29 cellular contexts compared by ENCODE assay signal in the genomic region with DNA sequence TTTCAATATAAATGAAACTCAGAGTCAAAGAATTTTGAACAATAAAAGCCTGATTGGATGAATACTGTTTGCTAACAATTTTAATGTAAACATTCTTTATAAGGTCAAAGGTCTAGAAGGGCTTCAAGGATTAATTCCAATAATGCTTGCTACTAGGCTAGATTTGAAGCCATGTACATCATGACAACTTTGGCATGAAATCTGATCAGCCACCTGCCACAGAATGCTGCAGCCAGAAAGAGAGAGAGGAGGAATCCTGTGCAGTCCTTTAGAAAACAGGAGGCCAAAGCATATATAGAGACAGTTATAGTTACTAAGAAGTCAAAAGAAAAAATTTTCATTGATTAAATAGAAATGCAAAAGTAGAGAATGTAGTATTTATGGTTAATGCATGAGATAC. TPM values are rescaled to one million over a fixed set of nuclear protein-coding genes. Genes with fewer than 3 reads are reported as not detected.
"Had no signal": no experiment of that assay in that cellular context is flagged by ENCODE, and none has a peak within 500 bp of the region (broad histone marks: within the 10 kb centered on the region; RNA-seq: fewer than 3 reads in every experiment).

No MANE protein-coding gene starts in this region.

- ATAC-seq: activated CD8-positive, alpha-beta memory T cell treated with anti-CD3 and anti-CD28 coated beads, Interleukin-2, amount 10 ng/mL, durations not matched to agents 7 days and 5 days; Panc1 had no signal

- DNase-seq: activated CD4-positive, alpha-beta memory T cell treated with anti-CD3 and anti-CD28 coated beads, Interleukin-2, amount 10 ng/mL, durations not matched to agents 7 days and 5 days; activated CD4-positive, alpha-beta T cell treated with anti-CD3 and anti-CD28 coated beads for 1 hour; activated CD4-positive, alpha-beta T cell treated with anti-CD3 and anti-CD28 coated beads for 48 hours; activated CD4-positive, CD25-positive, alpha-beta regulatory T cell; activated CD8-positive, alpha-beta memory T cell treated with anti-CD3 and anti-CD28 coated beads for 24 hours; activated CD8-positive, alpha-beta memory T cell treated with anti-CD3 and anti-CD28 coated beads, Interleukin-2, amount 10 ng/mL, durations not matched to agents 7 days and 5 days; activated CD8-positive, alpha-beta memory T cell treated with anti-CD3 and anti-CD28 coated beads, Interleukin-2, amount 50 U/mL, for 48 hours; activated gamma-delta T cell; activated naive CD4-positive, alpha-beta T cell treated with Interleukin-2 at 50 U/mL for 16 hours; activated naive CD8-positive, alpha-beta T cell treated with anti-CD3 and anti-CD28 coated beads, Interleukin-2, amount 10 ng/mL, durations not matched to agents 7 days and 5 days; activated T-cell treated with anti-CD3 and anti-CD28 coated beads, Interleukin-2, amount 50 U/mL, for 1 hour; amygdala; cerebellar nuclear complex; NCI-H1092 treated with DMSO at 0.1 percent for 48 hours; NCI-H1417; NCI-H146; NCI-H187; NCI-H2029 treated with DMSO at 0.1 percent for 48 hours; NCI-H2107; NCI-H510A treated with DMSO at 0.1 percent for 48 hours; NCI-H526 treated with DMSO at 0.1 percent for 48 hours; NCI-H774; OCI-M1; SHP77; SJCRH30; T1000; WERI-Rb-1 had no signal

RNA-seq across cellular contexts. Expression of a gene that starts 47.1 kb away (rescaled TPM):
- total RNA-seq: M059J had no signal
